Comparison of ENCODE assay signal across 8 cellular contexts in the genomic region with DNA sequence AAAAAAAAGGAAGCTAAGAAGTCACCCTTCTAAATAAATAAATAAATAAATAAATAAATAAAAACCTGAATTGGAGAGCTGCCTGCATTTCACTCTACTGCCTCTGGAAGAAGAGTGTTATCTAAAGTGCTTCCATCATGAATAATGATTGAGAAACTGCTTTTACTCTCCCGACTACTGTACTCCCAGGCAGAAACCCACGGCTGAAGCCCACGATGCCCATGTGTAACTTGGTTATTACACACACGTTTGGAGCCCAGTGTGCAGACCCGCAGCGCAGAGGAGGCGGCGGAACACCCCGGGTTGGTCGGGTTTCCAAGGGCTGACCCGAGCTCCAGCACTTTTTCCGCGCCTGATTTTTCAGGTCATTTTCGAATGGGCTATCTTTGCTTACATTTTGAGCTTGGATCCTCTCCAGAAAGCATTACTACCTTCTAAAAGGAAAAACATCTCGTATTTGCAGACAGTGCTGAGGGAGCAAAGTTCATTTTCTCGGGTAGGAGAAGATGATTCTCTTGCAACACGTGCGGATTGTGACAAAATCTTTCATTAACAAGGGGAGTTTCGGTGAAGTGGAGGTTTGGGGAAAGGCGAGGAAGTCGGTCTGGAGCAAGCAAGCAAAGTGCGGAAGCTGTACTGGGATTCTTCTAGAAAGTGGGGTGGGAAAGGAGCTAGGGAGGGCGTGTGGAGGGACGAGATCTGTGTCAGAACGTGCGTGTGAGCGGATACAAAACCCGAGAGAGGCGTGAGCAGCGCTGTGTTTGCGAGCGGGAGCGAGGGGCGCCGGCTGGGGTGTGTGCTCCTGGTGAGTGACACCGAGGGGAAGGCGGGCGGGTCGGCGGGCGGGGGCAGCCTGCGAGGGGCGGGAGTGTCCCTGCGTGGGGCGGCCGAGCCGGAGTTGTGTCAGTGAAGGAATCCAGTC. TPM values are rescaled to one million over a fixed set of nuclear protein-coding genes. Genes with fewer than 3 reads are reported as not detected.
A peak's percentile ranks its signal among the peaks of the same experiment; 100 is the strongest.
DNase-seq lines count a peak whose midpoint lies in the region; ATAC-seq, FAIRE-seq and TF ChIP-seq lines count a peak whose summit lies in the region.

A gene with protein sequence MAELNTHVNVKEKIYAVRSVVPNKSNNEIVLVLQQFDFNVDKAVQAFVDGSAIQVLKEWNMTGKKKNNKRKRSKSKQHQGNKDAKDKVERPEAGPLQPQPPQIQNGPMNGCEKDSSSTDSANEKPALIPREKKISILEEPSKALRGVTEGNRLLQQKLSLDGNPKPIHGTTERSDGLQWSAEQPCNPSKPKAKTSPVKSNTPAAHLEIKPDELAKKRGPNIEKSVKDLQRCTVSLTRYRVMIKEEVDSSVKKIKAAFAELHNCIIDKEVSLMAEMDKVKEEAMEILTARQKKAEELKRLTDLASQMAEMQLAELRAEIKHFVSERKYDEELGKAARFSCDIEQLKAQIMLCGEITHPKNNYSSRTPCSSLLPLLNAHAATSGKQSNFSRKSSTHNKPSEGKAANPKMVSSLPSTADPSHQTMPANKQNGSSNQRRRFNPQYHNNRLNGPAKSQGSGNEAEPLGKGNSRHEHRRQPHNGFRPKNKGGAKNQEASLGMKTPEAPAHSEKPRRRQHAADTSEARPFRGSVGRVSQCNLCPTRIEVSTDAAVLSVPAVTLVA (plus strand): TSS at position 897 of the 922 bp plus-strand sequence. CDS start 82,552 bp downstream, outside the sequence.

- H3K9me2 ChIP-seq in Karpas-422 (replicated peaks; ENCODE audit: insufficient read depth, low read length), result no peaks in the 10 kb centered on the region

- H3K9ac ChIP-seq in keratinocyte (ENCODE audit: control insufficient read depth, extremely low read depth, insufficient read depth, low read length), result peak within 1 kb of the TSS; percentile 78
- H3K9ac ChIP-seq in Karpas-422 (ENCODE audit: low read length), result no peak within 1 kb of the TSS

- dilution Hi-C loops in keratinocyte (cut with MboI; ENCODE audit: extremely low pct_ligation_motif_present, low sequenced_read_pairs), result no loop called here

- H2AFZ ChIP-seq in keratinocyte (ENCODE audit: control insufficient read depth, low read length) (peak within 1 kb of the TSS; percentile 76), Karpas-422 (ENCODE audit: low read length) (no peak within 1 kb of the TSS)

- DNase-seq in NCI-H1694 treated with DMSO at 0.1 percent for 48 hours (lab: John Stamatoyannopoulos, UW), result peak; percentile 58
- DNase-seq in activated CD4-positive, alpha-beta T cell treated with anti-CD3 and anti-CD28 coated beads for 1 hour, result peak; percentile 53
- peak; percentile 59 for DNase-seq in cerebellum (ENCODE audit: low spot score)
- no peak for DNase-seq in keratinocyte (ENCODE audit: low read depth, low spot score)
- peak; percentile 62 for DNase-seq in stimulated activated CD4-positive, alpha-beta T cell treated with anti-CD3 and anti-CD28 coated beads, Interleukin-12 subunit alpha, Interleukin-12 subunit beta, amount 100 ng/mL, for 4 hours
- DNase-seq in Karpas-422, result no peak

- H3K4me2 ChIP-seq in keratinocyte (ENCODE audit: control insufficient read depth, extremely low read depth, insufficient read depth, low read depth, low read length), result peak within 1 kb of the TSS; percentile 96
- H3K4me2 ChIP-seq in Karpas-422 (ENCODE audit: low read depth, low read length, poor library complexity, severe bottlenecking), result no peak within 1 kb of the TSS

- peaks cover 2% of the 10 kb centered on the region for H3K9me1 ChIP-seq in keratinocyte (ENCODE audit: control insufficient read depth, extremely low read depth, insufficient read depth, low read length)

- H3K27me3 ChIP-seq in keratinocyte (ENCODE audit: control insufficient read depth, extremely low read depth, insufficient read depth, low read length), result no peaks in the 10 kb centered on the region
- no peaks in the 10 kb centered on the region for H3K27me3 ChIP-seq in Karpas-422 (ENCODE audit: low read length)

- H3K27ac ChIP-seq in keratinocyte (ENCODE audit: control insufficient read depth, insufficient read depth, low read length) (peak within 1 kb of the TSS; percentile 87), Karpas-422 (ENCODE audit: low read length) (no peak within 1 kb of the TSS)

- no peaks in the 10 kb centered on the region for H4K20me1 ChIP-seq in keratinocyte (ENCODE audit: control insufficient read depth, extremely low read depth, insufficient read depth, low read length)
- H4K20me1 ChIP-seq in Karpas-422 (ENCODE audit: insufficient read depth, low read depth, low read length), result no peaks in the 10 kb centered on the region

- H3K9me3 ChIP-seq in keratinocyte (ENCODE audit: control insufficient read depth, low read depth, low read length), result no peaks in the 10 kb centered on the region
- no peaks in the 10 kb centered on the region for H3K9me3 ChIP-seq in Karpas-422 (ENCODE audit: low read length)

- H3K36me3 ChIP-seq in keratinocyte (ENCODE audit: control insufficient read depth in 2 of 2, extremely low read depth in 1 of 2, insufficient read depth in 2 of 2, low read length in 2 of 2), result no peaks in the 10 kb centered on the region
- no peaks in the 10 kb centered on the region for H3K36me3 ChIP-seq in Karpas-422 (ENCODE audit: insufficient read depth, low read length)

- peaks cover 49% of the 10 kb centered on the region for H3K4me1 ChIP-seq in keratinocyte (ENCODE audit: control insufficient read depth, extremely low read depth, insufficient read depth, low read length)
- no peaks in the 10 kb centered on the region for H3K4me1 ChIP-seq in Karpas-422 (ENCODE audit: low read length)

- peak; percentile 43 for ATAC-seq in HG02588 (IDR thresholded peaks at IDR 0.05; ENCODE audit: unreplicated experiment)

- FAIRE-seq in keratinocyte (lab: Jason Lieb, UNC), result peak; percentile 5

- H3K79me2 ChIP-seq in keratinocyte (ENCODE audit: control insufficient read depth, insufficient read depth, low read length) (peaks cover 42% of the 10 kb centered on the region), Karpas-422 (ENCODE audit: low read length) (no peaks in the 10 kb centered on the region)

- TF ChIP-seq CTCF in GM12875 (IDR thresholded peaks at IDR 0.05; ENCODE audit: borderline replicate concordance, insufficient read depth, low read depth, low read length), result no peak
- peak in 1 of 3 experiments; percentile 20 for TF ChIP-seq CTCF in keratinocyte (optimal IDR thresholded peaks at IDR 0.05 in 1 of 3, IDR thresholded peaks at IDR 0.05 in 1 of 3, conservative IDR thresholded peaks at IDR 0.05 in 1 of 3; ENCODE audit: extremely low read depth in 1 of 3, insufficient read depth in 2 of 3, low read length in 3 of 3)

- H3K4me3 ChIP-seq in GM12875 (ENCODE audit: low read depth, low read length) (peak within 1 kb of the TSS; percentile 57), keratinocyte (ENCODE audit: control insufficient read depth in 2 of 3, extremely low read depth in 1 of 3, insufficient read depth in 2 of 3, low read depth in 1 of 3, low read length in 3 of 3) (peak within 1 kb of the TSS; percentile 70 to 87 (median 74)), Karpas-422 (ENCODE audit: low read length) (no peak within 1 kb of the TSS)

RNA-seq across cellular contexts. Expression of the gene that starts here (rescaled TPM):
- 29.0 TPM for total RNA-seq in cerebellum
- 80.2 to 125 TPM (median 95.3 TPM) in 3 replicates for polyA plus RNA-seq in keratinocyte
- 164 TPM for polyA plus RNA-seq in keratinocyte (2011; ENCODE audit: low read depth)
- polyA plus RNA-seq in keratinocyte (2011; cell fraction: cytosol; rRNA removed), result 91.4 and 123 TPM in 2 replicates
- polyA plus RNA-seq in keratinocyte (2011; cell fraction: nucleus; rRNA removed), result 58.8 and 65.8 TPM in 2 replicates
- 66.1 and 86.1 TPM in 2 replicates for polyA plus RNA-seq in keratinocyte (2012; ENCODE audit: low replicate concordance)
- polyA minus RNA-seq in keratinocyte, result 28.6 to 83.5 TPM (median 82.7 TPM) in 3 replicates
- polyA minus RNA-seq in keratinocyte (2011; cell fraction: cytosol; rRNA and poly(A)+ RNA removed), result 77.3 TPM
- 34.2 and 61.2 TPM in 2 replicates for polyA minus RNA-seq in keratinocyte (2011; cell fraction: nucleus; rRNA and poly(A)+ RNA removed)
- total RNA-seq in Karpas-422 (2014; rRNA removed; shearing (Covaris generic); ENCODE audit: low replicate concordance), result not detected in 2 replicates

Comparison
In these comparisons a context has a peak if more than half of its experiments do, and no peak if none do; other contexts are left out.
1. RNA of the gene that starts here (total RNA-seq): 29.0 TPM in cerebellum (single experiment); not detected in Karpas-422; every median in the first group is over 10 times any median in the second.
2. DNase-seq: peak in NCI-H1694 treated with DMSO at 0.1 percent for 48 hours (single experiment), activated CD4-positive, alpha-beta T cell treated with anti-CD3 and anti-CD28 coated beads for 1 hour (single experiment), cerebellum (single experiment) and stimulated activated CD4-positive, alpha-beta T cell treated with anti-CD3 and anti-CD28 coated beads, Interleukin-12 subunit alpha, Interleukin-12 subunit beta, amount 100 ng/mL, for 4 hours (single experiment); none in keratinocyte (single experiment) and Karpas-422 (single experiment).